In genomic region chr1:224029286-224030025, GRCh38 we compare ENCODE assay signal across 8 cellular contexts.
DNase-seq lines count a peak whose midpoint lies in the region; ATAC-seq, FAIRE-seq and TF ChIP-seq lines count a peak whose summit lies in the region.
"Not testable (repeated sequence)": the region's sequence is repeated elsewhere in the genome, so short reads cannot be mapped to it uniquely, and the experiment has no call there.

No MANE protein-coding gene starts in this region.

- H3K4me3 Mint-ChIP-seq in stimulated activated naive B cell treated with anti-CD40 and anti-IgM and Interleukin-4, amounts not matched to agents 10 μg/mL and 1 μg/mL and 100 μg/mL, for 72 hours, result not testable (repeated sequence)

- H3K18ac ChIP-seq in IMR-90 (ENCODE audit: low read depth, low read length), result not testable (repeated sequence)

- not testable (repeated sequence) for H4K5ac ChIP-seq in IMR-90 (ENCODE audit: low read depth, low read length)

- H3K9me3 ChIP-seq in IMR-90 (ENCODE audit: control insufficient read depth, insufficient read depth, low read length), result not testable (repeated sequence)

- not testable (repeated sequence) for TF ChIP-seq POLR2A in IMR-90 (IDR thresholded peaks at IDR 0.05; ENCODE audit: low read depth, low read length)

- H2AK9ac ChIP-seq in IMR-90 (replicated peaks; ENCODE audit: low read depth, low read length, poor library complexity), result not testable (repeated sequence)

- POLR2A ChIA-PET in IMR-90 (lab: Charles Lee; ENCODE audit: unreplicated experiment), result not testable (repeated sequence)

- not testable (repeated sequence) for TF ChIP-seq CTCF in IMR-90 (conservative IDR thresholded peaks at IDR 0.05; ENCODE audit: low read depth, low read length); bronchial epithelial cell (IDR thresholded peaks at IDR 0.05; ENCODE audit: insufficient read depth, low read length, severe bottlenecking)

- in situ Hi-C loops in IMR-90 (cut with MboI; ENCODE audit: low sequenced_read_pairs), result not testable (repeated sequence)

- not testable (repeated sequence) for H4K91ac ChIP-seq in IMR-90 (ENCODE audit: insufficient read depth, low read depth, low read length)

- intact Hi-C loops in IMR-90 (cut with micrococcal nuclease), result not testable (repeated sequence)

- H3K4me1 ChIP-seq in IMR-90 (ENCODE audit: control insufficient read depth, insufficient read depth, low read length), result not testable (repeated sequence)

- not testable (repeated sequence) for H3K23ac ChIP-seq in IMR-90 (ENCODE audit: low read depth, low read length)

- not testable (repeated sequence) for H2AFZ ChIP-seq in IMR-90 (replicated peaks; ENCODE audit: low read length, poor library complexity)

- H3K14ac ChIP-seq in IMR-90 (replicated peaks; ENCODE audit: low read depth, low read length), result not testable (repeated sequence)

- H2BK5ac ChIP-seq in IMR-90 (ENCODE audit: low read depth, low read length, poor library complexity, severe bottlenecking), result not testable (repeated sequence)

- H2BK120ac ChIP-seq in IMR-90 (ENCODE audit: low read depth, low read length), result not testable (repeated sequence)

- peak; percentile 77 for ATAC-seq in GM18502 (IDR thresholded peaks at IDR 0.05; ENCODE audit: poor library complexity, unreplicated experiment)
- peak; percentile 95 for ATAC-seq in GM19351 (IDR thresholded peaks at IDR 0.05; ENCODE audit: unreplicated experiment)
- peak; percentile 96 for ATAC-seq in GM21576 (IDR thresholded peaks at IDR 0.05; ENCODE audit: unreplicated experiment)
- peak; percentile 96 for ATAC-seq in HG02852 (IDR thresholded peaks at IDR 0.05; ENCODE audit: unreplicated experiment)
- ATAC-seq in HG03159 (IDR thresholded peaks at IDR 0.05; ENCODE audit: unreplicated experiment), result peak; percentile 78
- peak; percentile 40; the same call in 1 of the 2 replicates for ATAC-seq in IMR-90 (ENCODE audit: low read depth)
- peak; percentile 92 to 96 for ATAC-seq in stimulated activated naive B cell treated with anti-CD40 and anti-IgM and Interleukin-4, amounts not matched to agents 10 μg/mL and 1 μg/mL and 100 μg/mL, for 72 hours (replicated peaks)

- not testable (repeated sequence) for H3K27ac ChIP-seq in IMR-90 (ENCODE audit: insufficient read depth, low read length)

- CTCF ChIA-PET in IMR-90 (lab: Yijun Ruan, JAX), result not testable (repeated sequence)

- TF ChIP-seq RAD21 in IMR-90 (IDR thresholded peaks at IDR 0.05; ENCODE audit: low read length), result not testable (repeated sequence)

- H3K36me3 Mint-ChIP-seq in stimulated activated naive B cell treated with anti-CD40 and anti-IgM and Interleukin-4, amounts not matched to agents 10 μg/mL and 1 μg/mL and 100 μg/mL, for 72 hours, result not testable (repeated sequence)

- H3K9ac ChIP-seq in IMR-90 (ENCODE audit: low read depth, low read length), result not testable (repeated sequence)

- WGBS in IMR-90 (ENCODE audit: extremely low coverage in 2 of 2, insufficient read length in 1 of 2), 2 experiments, result no CpG with 5 or more reads among the region's 5 CpGs

- H3K36me3 ChIP-seq in IMR-90 (ENCODE audit: control insufficient read depth, insufficient read depth, low read length); bronchial epithelial cell (ENCODE audit: control insufficient read depth, insufficient read depth, low read length): not testable (repeated sequence)

- dilution Hi-C loops in IMR-90 (cut with HindIII; ENCODE audit: low sequenced_read_pairs, unreplicated experiment), result not testable (repeated sequence)

- not testable (repeated sequence) for H4K20me1 ChIP-seq in IMR-90 (ENCODE audit: insufficient read depth, low read length)

- H2BK20ac ChIP-seq in IMR-90 (ENCODE audit: low read depth, low read length), result not testable (repeated sequence)

- not testable (repeated sequence) for H4K8ac ChIP-seq in IMR-90 (ENCODE audit: low read depth in 2 of 2, low read length in 2 of 2)

- not testable (repeated sequence) for H3K4me3 ChIP-seq in IMR-90 (ENCODE audit: insufficient read depth, low read depth, low read length); bronchial epithelial cell (ENCODE audit: low read depth, low read length)

- not testable (repeated sequence) for H3K9me3 Mint-ChIP-seq in stimulated activated naive B cell treated with anti-CD40 and anti-IgM and Interleukin-4, amounts not matched to agents 10 μg/mL and 1 μg/mL and 100 μg/mL, for 72 hours

- H3K27me3 ChIP-seq in IMR-90 (ENCODE audit: control insufficient read depth, insufficient read depth, low read length); bronchial epithelial cell (ENCODE audit: control insufficient read depth, insufficient read depth, low read length): not testable (repeated sequence)

- not testable (repeated sequence) for H2BK15ac ChIP-seq in IMR-90 (ENCODE audit: low read depth, low read length)

- not testable (repeated sequence) for H3K4ac ChIP-seq in IMR-90 (ENCODE audit: low read depth, low read length)

- not testable (repeated sequence) for H3K27me3 Mint-ChIP-seq in stimulated activated naive B cell treated with anti-CD40 and anti-IgM and Interleukin-4, amounts not matched to agents 10 μg/mL and 1 μg/mL and 100 μg/mL, for 72 hours

- not testable (repeated sequence) for H3K27ac Mint-ChIP-seq in stimulated activated naive B cell treated with anti-CD40 and anti-IgM and Interleukin-4, amounts not matched to agents 10 μg/mL and 1 μg/mL and 100 μg/mL, for 72 hours

- H3K56ac ChIP-seq in IMR-90 (ENCODE audit: extremely low read depth, insufficient read depth, low read length), result not testable (repeated sequence)

- H3K4me1 Mint-ChIP-seq in stimulated activated naive B cell treated with anti-CD40 and anti-IgM and Interleukin-4, amounts not matched to agents 10 μg/mL and 1 μg/mL and 100 μg/mL, for 72 hours, result not testable (repeated sequence)

- not testable (repeated sequence) for H3K4me2 ChIP-seq in IMR-90 (ENCODE audit: low read depth, low read length)

- not testable (repeated sequence) for BruUV-seq in IMR-90 (replicated peaks; lab: Mats Ljungman, UMichigan)

- FAIRE-seq in bronchial epithelial cell (lab: Jason Lieb, UNC), result not testable (repeated sequence)

- not testable (repeated sequence) for DNase-seq in IMR-90
- peak; percentile 37 for DNase-seq in bronchial epithelial cell (ENCODE audit: low read depth)
- DNase-seq in stimulated activated naive B cell treated with anti-CD40 and anti-IgM and Interleukin-4, amounts not matched to agents 10 μg/mL and 1 μg/mL and 100 μg/mL, for 72 hours, result peak; percentile 38

- H2AK5ac ChIP-seq in IMR-90 (ENCODE audit: low read depth, low read length), result not testable (repeated sequence)

- H3K9me1 ChIP-seq in IMR-90 (ENCODE audit: insufficient read depth, low read length), result not testable (repeated sequence)

- not testable (repeated sequence) for H3K79me1 ChIP-seq in IMR-90 (ENCODE audit: low read depth in 1 of 2, low read length in 2 of 2)

Comparison
In these comparisons a context has a peak if more than half of its experiments do, and no peak if none do; other contexts are left out.
1. ATAC-seq: peak in every context shown above with its lines; median percentile 96 in GM21576; 96 in HG02852; 95 in GM19351; 94 in stimulated activated naive B cell treated with anti-CD40 and anti-IgM and Interleukin-4, amounts not matched to agents 10 μg/mL and 1 μg/mL and 100 μg/mL, for 72 hours; 78 in HG03159; 77 in GM18502; 40 in IMR-90.